ENCODE assay signal across 30 cellular contexts in genomic region chr13:34001357-34001756, GRCh38.
"Had no signal": no experiment of that assay in that cellular context is flagged by ENCODE, and none has a peak within 500 bp of the region (broad histone marks: within the 10 kb centered on the region; RNA-seq: fewer than 3 reads in every experiment).

No MANE protein-coding gene starts in this region.

- H3K9me3 Mint-ChIP-seq: endodermal cell; naive thymus-derived CD4-positive, alpha-beta T cell; neural crest cell; stimulated activated effector memory CD8-positive, alpha-beta T cell treated with anti-CD3 and anti-CD28 coated beads, Interleukin-12 subunit alpha, Interleukin-12 subunit beta, amount 100 ng/mL, for 72 hours had no signal

- FAIRE-seq: pancreas had no signal

- H3K4me3 Mint-ChIP-seq: dendritic cell treated with granulocyte-macrophage colony-stimulating factor and Interleukin-4, amounts not matched to agents 40 ng/mL and 50 ng/mL, for 4 days; endodermal cell; immature natural killer cell; naive thymus-derived CD4-positive, alpha-beta T cell; neural crest cell; stimulated activated effector memory CD8-positive, alpha-beta T cell treated with anti-CD3 and anti-CD28 coated beads, Interleukin-12 subunit alpha, Interleukin-12 subunit beta, amount 100 ng/mL, for 72 hours had no signal

- H3K9me3 ChIP-seq: colonic mucosa, gastroesophageal sphincter, neutrophil, pancreas, stomach, thyroid gland, vagina had no signal

- DNase-seq: colonic mucosa; effector CD8-positive, alpha-beta T cell; endodermal cell; foreskin fibroblast; hypothalamus; immature natural killer cell; islet precursor cell; kidney glomerular epithelial cell; mesendoderm; midbrain; naive thymus-derived CD4-positive, alpha-beta T cell; pancreas; retina; stimulated activated CD4-positive, alpha-beta T cell treated with anti-CD3 and anti-CD28 coated beads, Interleukin-12 subunit alpha, Interleukin-12 subunit beta, amount 100 ng/mL, for 4 hours; stimulated activated CD4-positive, alpha-beta T cell treated with anti-CD3 and anti-CD28 coated beads, Interleukin-1b, Interleukin-23, amount 100 ng/mL, for 48 hours; stimulated activated CD4-positive, alpha-beta T cell treated with anti-CD3 and anti-CD28 coated beads, Interleukin-4, amount 100 ng/mL, for 1 hour; stimulated activated naive CD4-positive, alpha-beta T cell treated with Interleukin-2 at 50 U/mL for 16 hours; stomach; thyroid gland; trophoblast cell had no signal

- H3K27me3 Mint-ChIP-seq: dendritic cell treated with granulocyte-macrophage colony-stimulating factor and Interleukin-4, amounts not matched to agents 40 ng/mL and 50 ng/mL, for 4 days had no signal

- H3K4me2 ChIP-seq: smooth muscle cell had no signal

- H3K36me3 Mint-ChIP-seq: immature natural killer cell; naive thymus-derived CD4-positive, alpha-beta T cell; stimulated activated effector memory CD8-positive, alpha-beta T cell treated with anti-CD3 and anti-CD28 coated beads, Interleukin-12 subunit alpha, Interleukin-12 subunit beta, amount 100 ng/mL, for 72 hours had no signal

- H3K4me1 Mint-ChIP-seq: endodermal cell; immature natural killer cell; naive thymus-derived CD4-positive, alpha-beta T cell; neural crest cell; stimulated activated effector memory CD8-positive, alpha-beta T cell treated with anti-CD3 and anti-CD28 coated beads, Interleukin-12 subunit alpha, Interleukin-12 subunit beta, amount 100 ng/mL, for 72 hours had no signal

- H3K27ac ChIP-seq: colonic mucosa, epithelial cell of prostate, gastroesophageal sphincter, neutrophil, pancreas, stomach, vagina had no signal

- H3K27ac Mint-ChIP-seq: dendritic cell treated with granulocyte-macrophage colony-stimulating factor and Interleukin-4, amounts not matched to agents 40 ng/mL and 50 ng/mL, for 4 days; endodermal cell; immature natural killer cell; naive thymus-derived CD4-positive, alpha-beta T cell; stimulated activated effector memory CD8-positive, alpha-beta T cell treated with anti-CD3 and anti-CD28 coated beads, Interleukin-12 subunit alpha, Interleukin-12 subunit beta, amount 100 ng/mL, for 72 hours had no signal

- H3K36me3 ChIP-seq: colonic mucosa, gastroesophageal sphincter, neutrophil, pancreas, stomach, thyroid gland, vagina had no signal

- H3K27me3 ChIP-seq: colonic mucosa, gastroesophageal sphincter, neutrophil, pancreas, stomach, thyroid gland, vagina had no signal

- H3K4me1 ChIP-seq: colonic mucosa, pancreas, vagina had no signal

- H3K4me3 ChIP-seq: colonic mucosa, gastroesophageal sphincter, pancreas, smooth muscle cell, stomach, thyroid gland, vagina had no signal

- ATAC-seq: esophagus mucosa; gastroesophageal sphincter; naive thymus-derived CD4-positive, alpha-beta T cell; pancreas; sciatic nerve had no signal
